2 cellular contexts compared by ENCODE assay signal in genomic region chr12:51891843-51892242, GRCh38.
TF ChIP-seq lines count a peak whose summit lies in the region.

No MANE protein-coding gene starts in this region.

TF ChIP-seq in HCT116, 20 proteins besides CTCF, POLR2A, EP300 and RAD21:
- no peak for TF ChIP-seq CEBPB (IDR thresholded peaks at IDR 0.05; ENCODE audit: low read depth)
- TF ChIP-seq FOSL1 (IDR thresholded peaks at IDR 0.05; ENCODE audit: low read depth) = no peak
- no peak for TF ChIP-seq JUND (IDR thresholded peaks at IDR 0.05)
- TF ChIP-seq CBX3 (IDR thresholded peaks at IDR 0.05; ENCODE audit: low read depth) = no peak
- no peak for TF ChIP-seq MAX (IDR thresholded peaks at IDR 0.05)
- no peak for TF ChIP-seq ELF1 (IDR thresholded peaks at IDR 0.05; ENCODE audit: borderline replicate concordance, low read depth)
- no peak for TF ChIP-seq ATF3 (IDR thresholded peaks at IDR 0.05)
TF ChIP-seq in HCT116: peak in this region for 0.

TF ChIP-seq in K562, 482 proteins besides CTCF, POLR2A, EP300 and RAD21:
- TF ChIP-seq ZNF311 (CRISPR knock-in tag; IDR thresholded peaks at IDR 0.05) (no peak), SMARCE1 (IDR thresholded peaks at IDR 0.05) (no peak), MITF (IDR thresholded peaks at IDR 0.05) (no peak), CUX1 (CRISPR knock-in tag; IDR thresholded peaks at IDR 0.05) (peak; percentile 86), DEAF1 (CRISPR knock-in tag; IDR thresholded peaks at IDR 0.05) (0 out of 2 replicates have a peak, but pooled peaks have one; percentile 33), FOXO4 (CRISPR knock-in tag; IDR thresholded peaks at IDR 0.05) (no peak), MEIS2 (IDR thresholded peaks at IDR 0.05; ENCODE audit: partially characterized antibody) (no peak)
